Comparison of ENCODE assay signal across 1 cellular context in genomic region chr6:63597142-63598000, GRCh38.
TF ChIP-seq lines count a peak whose summit lies in the region.

No MANE protein-coding gene starts in this region.

TF ChIP-seq in IMR-90, 13 proteins besides CTCF, POLR2A, EP300 and RAD21:
- no peak for TF ChIP-seq USF2 (IDR thresholded peaks at IDR 0.05; ENCODE audit: low read depth, low read length)
- peak; percentile 80 for TF ChIP-seq MAFK (IDR thresholded peaks at IDR 0.05; ENCODE audit: low read depth, low read length)
- TF ChIP-seq ELK1 (IDR thresholded peaks at IDR 0.05; ENCODE audit: borderline replicate concordance, low read depth, low read length): no peak
